ENCODE assay signal across 17 cellular contexts in the genomic region with DNA sequence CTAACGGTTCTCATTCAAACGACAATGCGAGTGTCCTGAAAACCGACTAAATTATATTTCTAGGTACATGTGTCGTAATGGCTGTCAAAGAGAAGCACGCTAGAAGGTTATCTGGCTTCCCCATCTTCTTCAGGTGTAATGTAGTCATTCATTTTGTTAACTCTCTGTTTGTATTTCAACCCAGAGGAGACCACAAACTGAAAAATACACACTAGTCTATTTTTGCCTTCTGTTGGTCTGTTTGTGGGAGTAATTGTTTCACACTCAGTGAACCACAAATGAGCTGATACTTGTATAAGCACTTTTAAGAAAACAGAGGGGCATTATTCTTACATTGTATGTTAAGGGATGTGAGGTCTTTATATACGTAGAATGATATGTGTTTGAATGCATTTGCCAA.
DNase-seq lines count a peak whose midpoint lies in the region; ATAC-seq and TF ChIP-seq lines count a peak whose summit lies in the region.
"Had no signal": no experiment of that assay in that cellular context is flagged by ENCODE, and none has a peak within 500 bp of the region (broad histone marks: within the 10 kb centered on the region; RNA-seq: fewer than 3 reads in every experiment).

No MANE protein-coding gene starts in this region.

- peaks cover 5% of the 10 kb centered on the region for H3K27me3 Mint-ChIP-seq in activated T-cell treated with anti-CD3 and anti-CD28 coated beads, Interleukin-2, amount 50 U/mL, for 4 hours (ENCODE audit: low read depth)
- peaks cover 18% of the 10 kb centered on the region for H3K27me3 Mint-ChIP-seq in T-helper 1 cell treated with Interleukin-12 subunit alpha and Interleukin-12 subunit beta and Interleukin-4 antibody, amounts not matched to agents 30 μg/mL and 1 μg/mL, for 36 hours (ENCODE audit: low read depth)
- H3K27me3 Mint-ChIP-seq in natural killer cell (ENCODE audit: low read depth in 2 of 2) = peaks cover 10 to 15% of the 10 kb centered on the region in 2 donors
- H3K27me3 Mint-ChIP-seq: activated naive CD8-positive, alpha-beta T cell had no signal

- H3K36me3 Mint-ChIP-seq in activated T-cell treated with anti-CD3 and anti-CD28 coated beads, Interleukin-2, amount 50 U/mL, for 4 hours (ENCODE audit: insufficient read depth) = no peaks in the 10 kb centered on the region
- H3K36me3 Mint-ChIP-seq in T-helper 1 cell treated with Interleukin-12 subunit alpha and Interleukin-12 subunit beta and Interleukin-4 antibody, amounts not matched to agents 30 μg/mL and 1 μg/mL, for 36 hours (ENCODE audit: low read depth) = peaks cover 6% of the 10 kb centered on the region
- no peaks in the 10 kb centered on the region for H3K36me3 Mint-ChIP-seq in natural killer cell
- H3K36me3 Mint-ChIP-seq: activated naive CD8-positive, alpha-beta T cell; brain; stimulated activated naive B cell treated with anti-CD40 and anti-IgM and Interleukin-4, amounts not matched to agents 10 μg/mL and 1 μg/mL and 100 μg/mL, for 72 hours had no signal

- H3K9me3 Mint-ChIP-seq in activated T-cell treated with anti-CD3 and anti-CD28 coated beads, Interleukin-2, amount 50 U/mL, for 4 hours = no peaks in the 10 kb centered on the region
- H3K9me3 Mint-ChIP-seq in T-helper 1 cell treated with Interleukin-12 subunit alpha and Interleukin-12 subunit beta and Interleukin-4 antibody, amounts not matched to agents 30 μg/mL and 1 μg/mL, for 36 hours = peaks cover 6% of the 10 kb centered on the region
- H3K9me3 Mint-ChIP-seq in natural killer cell = no peaks in the 10 kb centered on the region

- peaks cover 42% of the 10 kb centered on the region for H3K4me1 Mint-ChIP-seq in activated T-cell treated with anti-CD3 and anti-CD28 coated beads, Interleukin-2, amount 50 U/mL, for 4 hours (ENCODE audit: low read depth)
- peaks cover 36% of the 10 kb centered on the region for H3K4me1 Mint-ChIP-seq in T-helper 1 cell treated with Interleukin-12 subunit alpha and Interleukin-12 subunit beta and Interleukin-4 antibody, amounts not matched to agents 30 μg/mL and 1 μg/mL, for 36 hours (ENCODE audit: low read depth)
- peaks cover 37 to 40% of the 10 kb centered on the region in 2 donors for H3K4me1 Mint-ChIP-seq in natural killer cell
- H3K4me1 Mint-ChIP-seq: brain; stimulated activated naive B cell treated with anti-CD40 and anti-IgM and Interleukin-4, amounts not matched to agents 10 μg/mL and 1 μg/mL and 100 μg/mL, for 72 hours had no signal

- H3K27ac Mint-ChIP-seq in T-helper 1 cell treated with Interleukin-12 subunit alpha and Interleukin-12 subunit beta and Interleukin-4 antibody, amounts not matched to agents 30 μg/mL and 1 μg/mL, for 36 hours = peak overlapping the region; percentile 27
- peak overlapping the region in 1 of 2 donors; percentile 50 for H3K27ac Mint-ChIP-seq in natural killer cell
- H3K27ac Mint-ChIP-seq: activated naive CD8-positive, alpha-beta T cell; brain; stimulated activated naive B cell treated with anti-CD40 and anti-IgM and Interleukin-4, amounts not matched to agents 10 μg/mL and 1 μg/mL and 100 μg/mL, for 72 hours had no signal

- intact Hi-C loops in natural killer cell (cut with micrococcal nuclease) = no loop called here

- DNase-seq in activated T-cell treated with anti-CD3 and anti-CD28 coated beads, Interleukin-2, amount 50 U/mL, for 4 hours = no peak
- no peak for DNase-seq in activated T-cell treated with anti-CD3 and anti-CD28 coated beads, Interleukin-2, amount 50 U/mL, for 48 hours
- DNase-seq in natural killer cell (no peak), mesenteric fat pad (ENCODE audit: low spot score) (no peak)
- DNase-seq: ACHN; activated CD4-positive, alpha-beta T cell treated with anti-CD3 and anti-CD28 coated beads for 48 hours; heart right ventricle; NCI-H1417 treated with DMSO at 0.1 percent for 48 hours; NCI-H524 treated with DMSO at 0.1 percent for 48 hours; stimulated activated naive B cell treated with anti-CD40 and anti-IgM and Interleukin-4, amounts not matched to agents 10 μg/mL and 1 μg/mL and 100 μg/mL, for 72 hours; thyroid gland had no signal

- H3K4me3 Mint-ChIP-seq in activated T-cell treated with anti-CD3 and anti-CD28 coated beads, Interleukin-2, amount 50 U/mL, for 4 hours = no peak overlapping the region
- H3K4me3 Mint-ChIP-seq in T-helper 1 cell treated with Interleukin-12 subunit alpha and Interleukin-12 subunit beta and Interleukin-4 antibody, amounts not matched to agents 30 μg/mL and 1 μg/mL, for 36 hours = no peak overlapping the region
- peak overlapping the region; percentile 67 for H3K4me3 Mint-ChIP-seq in natural killer cell
- H3K4me3 Mint-ChIP-seq: activated naive CD8-positive, alpha-beta T cell; brain; stimulated activated naive B cell treated with anti-CD40 and anti-IgM and Interleukin-4, amounts not matched to agents 10 μg/mL and 1 μg/mL and 100 μg/mL, for 72 hours had no signal

- TF ChIP-seq CTCF in natural killer cell (IDR thresholded peaks at IDR 0.05) = no peak

- ATAC-seq in activated T-cell treated with anti-CD3 and anti-CD28 coated beads, Interleukin-2, amount 50 U/mL, for 4 hours = peak; percentile 43 to 54
- peak; percentile 53 for ATAC-seq in GM19395 (IDR thresholded peaks at IDR 0.05; ENCODE audit: unreplicated experiment)
- peak; percentile 55 to 88 (median 75) for ATAC-seq in natural killer cell
- no peak for ATAC-seq in HG03159 (IDR thresholded peaks at IDR 0.05; ENCODE audit: unreplicated experiment)
- no peak for ATAC-seq in HG03025 (IDR thresholded peaks at IDR 0.05; ENCODE audit: low FRiP score, unreplicated experiment)
- ATAC-seq: heart right ventricle; stimulated activated naive B cell treated with anti-CD40 and anti-IgM and Interleukin-4, amounts not matched to agents 10 μg/mL and 1 μg/mL and 100 μg/mL, for 72 hours had no signal

Comparison
In these comparisons a context has a peak if more than half of its experiments do, and no peak if none do; other contexts are left out.
1. ATAC-seq: peak in activated T-cell treated with anti-CD3 and anti-CD28 coated beads, Interleukin-2, amount 50 U/mL, for 4 hours (2 of 2), GM19395 (single experiment) and natural killer cell (3 of 3); none in HG03159 (single experiment) and HG03025 (single experiment).